In genomic region chr17:39729280-39729851, GRCh38 we compare ENCODE assay signal across 8 cellular contexts. TPM values are rescaled to one million over a fixed set of nuclear protein-coding genes. Genes with fewer than 3 reads are reported as not detected.
DNase-seq lines count a peak whose midpoint lies in the region; ATAC-seq, FAIRE-seq and TF ChIP-seq lines count a peak whose summit lies in the region.

No MANE protein-coding gene starts in this region.

- no peak overlapping the region for H2AFZ ChIP-seq in mammary epithelial cell (ENCODE audit: low read depth, low read length)

- no peak for TF ChIP-seq EP300 in A549 (IDR thresholded peaks at IDR 0.05)

- WGBS in A549 (ENCODE audit: missing lambda C conversion rate) = 66% methylated on average over 6 of the region's 6 CpGs
- 84% methylated on average over 4 of the region's 6 CpGs for WGBS in mammary epithelial cell (ENCODE audit: low coverage, missing lambda C conversion rate)

- TF ChIP-seq CTCF in A549 (IDR thresholded peaks at IDR 0.05) (no peak), HL-60 (IDR thresholded peaks at IDR 0.05; ENCODE audit: insufficient read depth, low read length) (no peak), mammary epithelial cell (conservative IDR thresholded peaks at IDR 0.05 in 1 of 2, IDR thresholded peaks at IDR 0.05 in 1 of 2; ENCODE audit: extremely low read depth in 1 of 2, insufficient read depth in 1 of 2, low read depth in 1 of 2, low read length in 2 of 2) (no peak), GM20000 (IDR thresholded peaks at IDR 0.05; ENCODE audit: extremely low read depth, missing control alignments) (no peak)

- no peak for ATAC-seq in A549
- ATAC-seq in HG02678 (IDR thresholded peaks at IDR 0.05; ENCODE audit: unreplicated experiment) = no peak
- ATAC-seq in GM18519 (IDR thresholded peaks at IDR 0.05; ENCODE audit: low FRiP score, unreplicated experiment) = no peak

- no peak for DNase-seq in A549 (ENCODE audit: low read depth in 1 of 2, low spot score in 1 of 2)
- DNase-seq in HL-60 (ENCODE audit: low read depth in 1 of 2, low spot score in 1 of 2) = no peak
- DNase-seq in mammary epithelial cell = no peak
- DNase-seq in medulla oblongata (ENCODE audit: extremely low spot score) = no peak
- no peak for DNase-seq in GM20000 (ENCODE audit: low spot score)

- H3K9ac ChIP-seq in mammary epithelial cell (ENCODE audit: insufficient read depth, low read length) = no peak overlapping the region
- peak overlapping the region; percentile 93 for H3K9ac ChIP-seq in muscle layer of colon (ENCODE audit: low read length)

- H3K36me3 ChIP-seq in mammary epithelial cell (ENCODE audit: insufficient read depth, low read length) (no peaks in the 10 kb centered on the region), muscle layer of colon (ENCODE audit: insufficient read depth, low read length) (peaks cover 44% of the 10 kb centered on the region)

- no peaks in the 10 kb centered on the region for H4K20me1 ChIP-seq in mammary epithelial cell (ENCODE audit: insufficient read depth, low read length)

- no peak for TF ChIP-seq RAD21 in A549 (conservative IDR thresholded peaks at IDR 0.05 in 1 of 2, IDR thresholded peaks at IDR 0.05 in 1 of 2)

- CTCF ChIA-PET in A549 (lab: Yijun Ruan, JAX) (interaction anchor here (0.7 to 5.8 kb wide), 38 partner anchors 9 to 293 kb away, joined by 3 to 171 read pairs (median 6); partner anchors contain the start of genes ERBB2, PGAP3, PNMT and PPP1R1B), mammary epithelial cell (lab: Charles Lee; ENCODE audit: low non-redundant PET) (interaction anchor here (0.5 to 1.4 kb wide), 4 partner anchors 10 to 504 kb away, joined by 4 to 43 read pairs (median 11); partner anchors contain the start of genes ERBB2 and STAC2)

- FAIRE-seq in A549 (lab: Jason Lieb, UNC) = no peak

- H3K9me3 ChIP-seq in A549 (no peaks in the 10 kb centered on the region), mammary epithelial cell (replicated peaks; ENCODE audit: insufficient read depth, low read length) (no peaks in the 10 kb centered on the region), muscle layer of colon (ENCODE audit: low read length) (no peaks in the 10 kb centered on the region)

- H3K27ac ChIP-seq in A549 (peak overlapping the region; percentile 93 to 94), HL-60 (replicated peaks) (no peak overlapping the region), mammary epithelial cell (ENCODE audit: insufficient read depth, low read depth, low read length) (no peak overlapping the region), muscle layer of colon (ENCODE audit: low read depth, low read length) (peak overlapping the region; percentile 54)

- no peaks in the 10 kb centered on the region for H3K79me2 ChIP-seq in mammary epithelial cell (ENCODE audit: insufficient read depth, low read length)

- H3K27me3 ChIP-seq in HL-60 (ENCODE audit: insufficient read depth, poor library complexity, severe bottlenecking) = no peaks in the 10 kb centered on the region
- H3K27me3 ChIP-seq in mammary epithelial cell (ENCODE audit: insufficient read depth, low read length) = no peaks in the 10 kb centered on the region
- H3K27me3 ChIP-seq in muscle layer of colon (ENCODE audit: control insufficient read depth in 1 of 2, insufficient read depth in 2 of 2, low read length in 2 of 2) = no peaks in the 10 kb centered on the region

- dilution Hi-C loops in mammary epithelial cell (cut with HindIII; ENCODE audit: low sequenced_read_pairs) = no loop called here

- H3K4me2 ChIP-seq in A549 (peak overlapping the region; percentile 95), mammary epithelial cell (ENCODE audit: insufficient read depth, low read depth, low read length) (peak overlapping the region; percentile 94)

- in situ Hi-C loops in mammary epithelial cell (cut with MboI; ENCODE audit: low sequenced_read_pairs in 2 of 2) = no loop called here

- H3K4me3 ChIP-seq in A549 (peak overlapping the region; percentile 60), HL-60 (replicated peaks; ENCODE audit: insufficient read depth, low read length) (peak overlapping the region; percentile 65), mammary epithelial cell (replicated peaks in 1 of 3; ENCODE audit: insufficient read depth in 1 of 3, low read depth in 2 of 3, low read length in 3 of 3) (peak overlapping the region; percentile 68 to 69 (median 68)), muscle layer of colon (ENCODE audit: low read depth in 1 of 2, low read length in 2 of 2) (peak overlapping the region; percentile 57 to 96)

- intact Hi-C loops in mammary epithelial cell (cut with micrococcal nuclease) = no loop called here

- BruUV-seq in mammary epithelial cell (replicated peaks; lab: Mats Ljungman, UMichigan) = no TSS peak

- H3K4me1 ChIP-seq in A549 (peaks cover 6% of the 10 kb centered on the region), mammary epithelial cell (ENCODE audit: insufficient read depth, low read length) (peaks cover 7% of the 10 kb centered on the region), muscle layer of colon (ENCODE audit: insufficient read depth, low read length) (peaks cover 7% of the 10 kb centered on the region)

- POLR2A ChIA-PET in A549 (lab: Yijun Ruan, JAX) = interaction anchor here (0.6 to 3.2 kb wide), 18 partner anchors 10 to 762 kb away, joined by 3 to 42 read pairs (median 5); partner anchors contain the start of genes CDK12, ERBB2, FBXO47 and PGAP3

- TF ChIP-seq POLR2A in A549 (IDR thresholded peaks at IDR 0.05; ENCODE audit: low read length) = no peak

TF ChIP-seq in A549, 52 proteins besides CTCF, POLR2A, EP300 and RAD21 (continues in another document):
- no peak for TF ChIP-seq CEBPB (IDR thresholded peaks at IDR 0.05)
- no peak for TF ChIP-seq KDM5A (IDR thresholded peaks at IDR 0.05)
- no peak for TF ChIP-seq HEYL (CRISPR knock-in tag; IDR thresholded peaks at IDR 0.05)
- TF ChIP-seq HOXB13 (CRISPR knock-in tag; IDR thresholded peaks at IDR 0.05; ENCODE audit: low read depth) = no peak
- no peak for TF ChIP-seq TP53 (CRISPR knock-in tag; IDR thresholded peaks at IDR 0.05)
- TF ChIP-seq HES2 (IDR thresholded peaks at IDR 0.05) = no peak
- no peak for TF ChIP-seq HMGXB4 (CRISPR knock-in tag; IDR thresholded peaks at IDR 0.05; ENCODE audit: borderline replicate concordance)
- no peak for TF ChIP-seq SMC3 (IDR thresholded peaks at IDR 0.05)
- no peak for TF ChIP-seq PHF8 (IDR thresholded peaks at IDR 0.05; ENCODE audit: borderline replicate concordance, low read depth)
- no peak for TF ChIP-seq NFE2L2 (conservative IDR thresholded peaks at IDR 0.05; ENCODE audit: low read length)
- TF ChIP-seq FOXS1 (CRISPR knock-in tag; IDR thresholded peaks at IDR 0.05) = no peak
- TF ChIP-seq NR3C1 (IDR thresholded peaks at IDR 0.05) = no peak
- no peak for TF ChIP-seq JUN (IDR thresholded peaks at IDR 0.05)

RNA-seq across cellular contexts. Expression of gene MIEN1, which starts 1.0 kb away (rescaled TPM):
- polyA plus RNA-seq in A549 (2011; rRNA removed) (63.9 and 111 TPM in 2 replicates), A549 (2017; fragmentation: RNase III; extraction: RNeasy Plus Mini Kit Qiagen cat#74134 plus additional on column Dnase treatment) (73.2 to 86.5 TPM (median 85.5 TPM) in 3 replicates), mammary epithelial cell (47.4 TPM)
- polyA plus RNA-seq in A549 (2012; cell fraction: cytosol; rRNA removed) = 101 and 102 TPM in 2 replicates
- polyA plus RNA-seq in A549 (2012; cell fraction: nucleus; rRNA removed) = 36.5 and 53.9 TPM in 2 replicates
- 40.9 and 46.7 TPM in 2 replicates for polyA minus RNA-seq in A549 (2011; rRNA and poly(A)+ RNA removed)
- 10 to 100 TPM; 10.2 to 36.8 TPM for total RNA-seq in mammary epithelial cell
- 29.8 TPM for polyA minus RNA-seq in mammary epithelial cell

RNA-seq across cellular contexts. Expression of gene GRB7, which starts 8.4 kb away (rescaled TPM):
- polyA plus RNA-seq in A549 (2011; rRNA removed) (5.9 and 8.6 TPM in 2 replicates), A549 (2017; fragmentation: RNase III; extraction: RNeasy Plus Mini Kit Qiagen cat#74134 plus additional on column Dnase treatment) (5.0 to 10.7 TPM (median 10.1 TPM) in 3 replicates), mammary epithelial cell (9.9 TPM)
- 4.5 and 5.5 TPM in 2 replicates for polyA plus RNA-seq in A549 (2012; cell fraction: cytosol; rRNA removed)
- polyA plus RNA-seq in A549 (2012; cell fraction: nucleus; rRNA removed) = 22.5 and 23.6 TPM in 2 replicates
- polyA minus RNA-seq in A549 (2011; rRNA and poly(A)+ RNA removed) = 13.1 and 15.9 TPM in 2 replicates
- 10 to 100 TPM in 1 of 2 donors, 1 to 10 TPM in 1; 1.5 to 18.2 TPM for total RNA-seq in mammary epithelial cell
- 9.1 TPM for polyA minus RNA-seq in mammary epithelial cell

RNA-seq across cellular contexts. Expression of gene ERBB2, which starts 29.5 kb away (rescaled TPM):
- polyA plus RNA-seq in A549 (2011; rRNA removed) = 22.4 and 34.8 TPM in 2 replicates
- polyA plus RNA-seq in A549 (2012; cell fraction: cytosol; rRNA removed) = 18.9 and 24.0 TPM in 2 replicates
- 55.4 and 64.4 TPM in 2 replicates for polyA plus RNA-seq in A549 (2012; cell fraction: nucleus; rRNA removed)
- polyA plus RNA-seq in A549 (2017; fragmentation: RNase III; extraction: RNeasy Plus Mini Kit Qiagen cat#74134 plus additional on column Dnase treatment) = 28.6 to 32.4 TPM (median 32.0 TPM) in 3 replicates
- polyA minus RNA-seq in A549 (2011; rRNA and poly(A)+ RNA removed) = 74.9 and 108 TPM in 2 replicates
- 10 to 100 TPM; 54.3 to 66.5 TPM for total RNA-seq in mammary epithelial cell
- 28.4 TPM for polyA plus RNA-seq in mammary epithelial cell
- polyA minus RNA-seq in mammary epithelial cell = 222 TPM

RNA-seq across cellular contexts. Expression of gene PGAP3, which starts 41.5 kb away (rescaled TPM):
- polyA plus RNA-seq in A549 (2011; rRNA removed) (8.5 and 10.6 TPM in 2 replicates), A549 (2017; fragmentation: RNase III; extraction: RNeasy Plus Mini Kit Qiagen cat#74134 plus additional on column Dnase treatment) (6.2 to 8.0 TPM (median 7.3 TPM) in 3 replicates), mammary epithelial cell (5.0 TPM)
- polyA plus RNA-seq in A549 (2012; cell fraction: cytosol; rRNA removed) = 8.7 and 11.2 TPM in 2 replicates
- 45.5 and 48.0 TPM in 2 replicates for polyA plus RNA-seq in A549 (2012; cell fraction: nucleus; rRNA removed)
- 15.5 and 18.5 TPM in 2 replicates for polyA minus RNA-seq in A549 (2011; rRNA and poly(A)+ RNA removed)
- total RNA-seq in mammary epithelial cell = 10 to 100 TPM in 1 of 2 donors, 1 to 10 TPM in 1; 8.3 to 13.2 TPM
- 6.7 TPM for polyA minus RNA-seq in mammary epithelial cell

Comparison
In these comparisons a context has a peak if more than half of its experiments do, and no peak if none do; other contexts are left out.
1. H3K27ac ChIP-seq: peak in A549 (2 of 2) and muscle layer of colon (single experiment); none in HL-60 (single experiment) and mammary epithelial cell (single experiment).
2. Peak in every context shown above with its lines, with median percentiles within 50 percentile points of each other: H3K4me3 ChIP-seq.